In the genomic region with DNA sequence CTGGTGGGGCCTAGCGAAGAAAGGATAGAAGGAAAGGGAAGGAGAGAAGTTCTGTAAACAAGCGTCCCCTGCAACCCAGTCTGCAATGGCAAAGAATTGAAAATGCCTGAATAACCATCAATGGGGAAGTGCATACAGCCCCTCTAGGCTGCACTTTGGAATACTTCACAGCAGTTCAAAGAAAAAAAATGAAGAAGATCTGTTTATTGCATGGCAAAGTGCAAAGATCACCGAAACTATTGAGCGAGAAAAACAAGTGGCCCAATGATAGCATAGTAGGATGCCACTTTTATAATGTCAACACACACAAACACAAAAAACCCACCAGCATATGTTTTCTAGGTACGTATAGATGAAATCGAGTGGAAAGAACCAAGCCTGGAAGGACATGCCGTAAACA, we compare ENCODE assay signal across 9 cellular contexts. TPM values are rescaled to one million over a fixed set of nuclear protein-coding genes. Genes with fewer than 3 reads are reported as not detected.
"Had no signal": no experiment of that assay in that cellular context is flagged by ENCODE, and none has a peak within 500 bp of the region (broad histone marks: within the 10 kb centered on the region; RNA-seq: fewer than 3 reads in every experiment).

No MANE protein-coding gene starts in this region.

- DNase-seq: H9, KBM-7 had no signal

- H3K4me3 ChIP-seq: GM23338 had no signal

- FAIRE-seq: H1, H54 had no signal

- H3K27ac ChIP-seq: HL-60, KMS-11 had no signal

- H3K4me2 ChIP-seq: KMS-11 had no signal

- H3K9ac ChIP-seq: KMS-11 had no signal

RNA-seq across cellular contexts. Expression of gene SLC6A1, which starts 13.6 kb away (rescaled TPM):
- total RNA-seq: H9, HT1080, IMR-90 had no signal
